ENCODE assay signal across 8 cellular contexts in genomic region chr10:73771722-73772279, GRCh38. TPM values are rescaled to one million over a fixed set of nuclear protein-coding genes. Genes with fewer than 3 reads are reported as not detected.
DNase-seq lines count a peak whose midpoint lies in the region; ATAC-seq and TF ChIP-seq lines count a peak whose summit lies in the region.

No MANE protein-coding gene starts in this region.

- WGBS in adipose tissue, 3 donors, result 12 to 19% (median 16%) methylated on average over 17 of the region's 17 CpGs
- 13% methylated on average over 17 of the region's 17 CpGs for WGBS in right cardiac atrium

- peaks cover 39% of the 10 kb centered on the region for H3K79me2 ChIP-seq in OCI-LY3 (ENCODE audit: low read length)

- peak overlapping the region; percentile 81 for H3K27ac ChIP-seq in OCI-LY3 (ENCODE audit: low read length)
- H3K27ac ChIP-seq in adipose tissue (ENCODE audit: low read depth, low read length), result peak overlapping the region; percentile 65
- H3K27ac ChIP-seq in right cardiac atrium (ENCODE audit: low read length), result peak overlapping the region; percentile 96

- DNase-seq in activated T-cell treated with anti-CD3 and anti-CD28 coated beads for 24 hours (ENCODE audit: low read depth), result peak; percentile 69
- no peak for DNase-seq in activated T-cell treated with anti-CD3 and anti-CD28 coated beads, Interleukin-2, amount 50 U/mL, for 1 hour
- peak; percentile 94 to 98 (median 97) for DNase-seq in right cardiac atrium
- DNase-seq in sciatic nerve (ENCODE audit: low spot score), result peak; percentile 96

- no peaks in the 10 kb centered on the region for H3K9me3 ChIP-seq in OCI-LY3 (ENCODE audit: insufficient read depth, low read length)
- H3K9me3 ChIP-seq in right cardiac atrium (ENCODE audit: control insufficient read depth, low read length), result no peaks in the 10 kb centered on the region

- H3K4me2 ChIP-seq in OCI-LY3 (ENCODE audit: low read length), result peak overlapping the region; percentile 89

- H3K36me3 ChIP-seq in OCI-LY3 (replicated peaks; ENCODE audit: low read depth, low read length), result peaks cover 44% of the 10 kb centered on the region

- no peak for TF ChIP-seq CTCF in OCI-LY3 (IDR thresholded peaks at IDR 0.05; ENCODE audit: low read depth, low read length)

- H4K20me1 ChIP-seq in OCI-LY3 (ENCODE audit: insufficient read depth, low read length), result 0 out of 2 replicates have a peak, but pooled peaks cover 7% of the 10 kb centered on the region

- peak overlapping the region; percentile 78 for H3K9ac ChIP-seq in OCI-LY3 (ENCODE audit: low read length)

- no peaks in the 10 kb centered on the region for H3K27me3 ChIP-seq in OCI-LY3 (ENCODE audit: low read depth, low read length)
- no peaks in the 10 kb centered on the region for H3K27me3 ChIP-seq in right cardiac atrium (ENCODE audit: control insufficient read depth, insufficient read depth)

- ATAC-seq in HG02970 (IDR thresholded peaks at IDR 0.05; ENCODE audit: low FRiP score, unreplicated experiment) (peak; percentile 45), right cardiac atrium (peak; percentile 17 to 22), sciatic nerve (peak; percentile 92), GM21786 (IDR thresholded peaks at IDR 0.05; ENCODE audit: unreplicated experiment) (no peak)

- peak overlapping the region; percentile 22; the same call in 1 of the 2 replicates for H2AFZ ChIP-seq in OCI-LY3 (ENCODE audit: low read depth, low read length)

- H3K4me1 ChIP-seq in OCI-LY3 (ENCODE audit: low read length) (peaks cover 30% of the 10 kb centered on the region), right cardiac atrium (ENCODE audit: control insufficient read depth, insufficient read depth, low read length) (peaks cover 9% of the 10 kb centered on the region)

- intact Hi-C loops in right cardiac atrium (cut with DNase I) (no loop called here), sciatic nerve (cut with DNase I) (no loop called here)

- H3K4me3 ChIP-seq in OCI-LY3 (ENCODE audit: low read length) (peak overlapping the region; percentile 90), right cardiac atrium (ENCODE audit: low read length) (peak overlapping the region; percentile 67)

RNA-seq across cellular contexts. Expression of gene CHCHD1, which starts 10.0 kb away (rescaled TPM):
- 10 to 100 TPM; 24.0 to 53.3 (median 47.1) TPM for polyA plus RNA-seq in adipose tissue
- 10 to 100 TPM; 20.6 to 28.1 (median 23.2) TPM for total RNA-seq in right cardiac atrium
- polyA plus RNA-seq in right cardiac atrium, result 76.8 TPM
- 13.2 TPM for total RNA-seq in sciatic nerve

RNA-seq across cellular contexts. Expression of gene ZSWIM8, which starts 13.6 kb away (rescaled TPM):
- polyA plus RNA-seq in adipose tissue (10 to 100 TPM; 47.1 to 86.5 (median 65.1) TPM), right cardiac atrium (61.2 TPM)
- total RNA-seq in right cardiac atrium (10 to 100 TPM; 53.3 to 67.3 (median 62.9) TPM), sciatic nerve (99.1 TPM)

RNA-seq across cellular contexts. Expression of gene SEC24C, which starts 27.6 kb away (rescaled TPM):
- polyA plus RNA-seq in adipose tissue (10 to 100 TPM; 22.1 to 34.1 (median 32.9) TPM), right cardiac atrium (30.6 TPM)
- total RNA-seq in right cardiac atrium (10 to 100 TPM; 43.7 to 50.9 (median 46.2) TPM), sciatic nerve (53.6 TPM)

RNA-seq across cellular contexts. Expression of gene NDST2, which starts 39.6 kb away (rescaled TPM):
- 10 to 100 TPM in 1 of 3 donors, 1 to 10 TPM in 2; 7.8 to 22.6 (median 8.3) TPM for polyA plus RNA-seq in adipose tissue
- total RNA-seq in right cardiac atrium, result 10 to 100 TPM; 13.8 to 17.5 (median 15.5) TPM
- 9.6 TPM for polyA plus RNA-seq in right cardiac atrium
- total RNA-seq in sciatic nerve, result 32.9 TPM
